In genomic region chr1:24914226-24915069, GRCh38 we compare ENCODE assay signal across 1 cellular context.
TF ChIP-seq lines count a peak whose summit lies in the region.

No MANE protein-coding gene starts in this region.

TF ChIP-seq in HEK293, 187 proteins besides CTCF, POLR2A, EP300 and RAD21 (continued from another document):
- TF ChIP-seq PRDM4 (tag by site-specific recombination; IDR thresholded peaks at IDR 0.05): no peak
- TF ChIP-seq PBX3 (CRISPR knock-in tag; IDR thresholded peaks at IDR 0.05): no peak
- TF ChIP-seq ZNF140 (tag by site-specific recombination; IDR thresholded peaks at IDR 0.05): no peak
- no peak for TF ChIP-seq ZFP3 (tag by site-specific recombination; IDR thresholded peaks at IDR 0.05; ENCODE audit: low read depth)
- TF ChIP-seq ZNF623 (tag by site-specific recombination; IDR thresholded peaks at IDR 0.05): no peak
- peak; percentile 100 for TF ChIP-seq GLIS1 (tag by site-specific recombination; IDR thresholded peaks at IDR 0.05)
